In the genomic region with DNA sequence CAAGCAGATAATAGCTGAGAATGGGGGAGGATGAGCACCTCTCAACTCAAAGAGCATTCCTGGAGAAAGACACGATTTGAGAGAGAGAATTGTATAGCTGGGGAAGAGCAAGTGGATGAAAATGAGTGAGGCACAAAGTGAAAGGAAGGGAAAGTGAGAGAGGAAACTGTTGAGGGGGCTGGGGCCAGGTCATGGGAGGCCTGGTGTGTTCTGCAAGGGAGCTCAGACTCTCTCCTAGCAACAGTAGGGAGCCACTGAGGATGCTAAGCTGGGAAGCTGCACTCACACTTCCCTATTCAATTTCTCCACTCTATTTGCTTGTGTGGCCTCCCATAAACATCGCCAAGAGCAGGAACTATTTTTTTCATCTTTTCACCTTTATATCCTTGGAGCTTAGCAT, we compare ENCODE assay signal across 18 cellular contexts. TPM values are rescaled to one million over a fixed set of nuclear protein-coding genes. Genes with fewer than 3 reads are reported as not detected.
DNase-seq lines count a peak whose midpoint lies in the region; ATAC-seq, FAIRE-seq and TF ChIP-seq lines count a peak whose summit lies in the region.
"Had no signal": no experiment of that assay in that cellular context is flagged by ENCODE, and none has a peak within 500 bp of the region (broad histone marks: within the 10 kb centered on the region; RNA-seq: fewer than 3 reads in every experiment).

No MANE protein-coding gene starts in this region.

- no peaks in the 10 kb centered on the region for H3K4me1 Mint-ChIP-seq in activated B cell treated with CpG ODN at 0.5 μM for 24 hours

- CTCF ChIA-PET in HEK293 (lab: Yijun Ruan, JAX): interaction anchor here (1.1 to 1.9 kb wide), 3 partner anchors 28 to 82 kb away, joined by 4 to 7 read pairs (median 6); no protein-coding TSS in a partner anchor
- CTCF ChIA-PET in activated B cell treated with CpG ODN at 0.5 μM for 24 hours (lab: Charles Lee): no interaction called here

- no peak for FAIRE-seq in urothelium cell line (lab: Jason Lieb, UNC)
- FAIRE-seq: A204.1, D721Med had no signal

- no peak overlapping the region for H3K23ac ChIP-seq in mesenchymal stem cell (ENCODE audit: low read length in 2 of 2)

- peaks cover 9% of the 10 kb centered on the region for H3K27me3 Mint-ChIP-seq in activated B cell treated with CpG ODN at 0.5 μM for 24 hours

- H3K27ac Mint-ChIP-seq in activated B cell treated with CpG ODN at 0.5 μM for 24 hours: peak overlapping the region; percentile 2
- H3K27ac Mint-ChIP-seq: CD4-positive, alpha-beta T cell; H9 had no signal

- no peaks in the 10 kb centered on the region for H3K36me3 ChIP-seq in HEK293 (ENCODE audit: control insufficient read depth in 2 of 2, insufficient read depth in 1 of 2, low read length in 2 of 2)
- peaks cover 6 to 13% of the 10 kb centered on the region in 2 experiments for H3K36me3 ChIP-seq in mesenchymal stem cell (ENCODE audit: control insufficient read depth in 1 of 2, insufficient read depth in 2 of 2, low read depth in 1 of 2, low read length in 2 of 2)

- H3K27me3 ChIP-seq in mesenchymal stem cell (ENCODE audit: control insufficient read depth in 1 of 2, insufficient read depth in 1 of 2, low read length in 2 of 2): no peaks in the 10 kb centered on the region

- DNase-seq in activated B cell treated with CpG ODN at 0.5 μM for 24 hours (no peak), mesenchymal stem cell (no peak), urothelium cell line (ENCODE audit: low spot score) (peak; percentile 0), cortex of kidney (lab: John Stamatoyannopoulos, UW) (no peak), NCI-H146 treated with DMSO at 0.1 percent for 48 hours (lab: John Stamatoyannopoulos, UW; ENCODE audit: unreplicated experiment) (no peak)
- DNase-seq: ACHN; AML-193; Caco-2; CD4-positive, alpha-beta T cell; GDM1; GOT3; H9 had no signal

- no peak overlapping the region for H4K8ac ChIP-seq in mesenchymal stem cell (ENCODE audit: low read length)

- no peak overlapping the region for H2AFZ ChIP-seq in mesenchymal stem cell (ENCODE audit: low read depth, low read length)

- H3K18ac ChIP-seq in mesenchymal stem cell (ENCODE audit: low read depth in 1 of 2, low read length in 2 of 2): no peak overlapping the region

- no peak overlapping the region for H2BK12ac ChIP-seq in mesenchymal stem cell (ENCODE audit: low read length in 2 of 2)

- no peak overlapping the region for H3K14ac ChIP-seq in mesenchymal stem cell (ENCODE audit: low read length in 2 of 2)

- no peaks in the 10 kb centered on the region for H3K9me3 Mint-ChIP-seq in activated B cell treated with CpG ODN at 0.5 μM for 24 hours

- H3K4ac ChIP-seq in mesenchymal stem cell (ENCODE audit: low read depth in 1 of 2, low read length in 2 of 2): no peak overlapping the region

- no peak overlapping the region for H2AK5ac ChIP-seq in mesenchymal stem cell (ENCODE audit: low read length, severe bottlenecking)

- H2BK15ac ChIP-seq in mesenchymal stem cell (ENCODE audit: low read depth, poor library complexity, severe bottlenecking): no peak overlapping the region

- H3K36me3 Mint-ChIP-seq in activated B cell treated with CpG ODN at 0.5 μM for 24 hours (ENCODE audit: low read depth): no peaks in the 10 kb centered on the region

- H4K91ac ChIP-seq in mesenchymal stem cell (ENCODE audit: low read length): no peak overlapping the region

- H3K4me3 ChIP-seq in HEK293 (ENCODE audit: low read depth, low read length) (no peak overlapping the region), mesenchymal stem cell (ENCODE audit: insufficient read depth in 1 of 2, low read depth in 1 of 2, low read length in 2 of 2) (no peak overlapping the region)

- H3K9me3 ChIP-seq in HEK293 (ENCODE audit: control insufficient read depth, insufficient read depth, low read depth, low read length) (no peaks in the 10 kb centered on the region), mesenchymal stem cell (ENCODE audit: control insufficient read depth, low read length) (no peaks in the 10 kb centered on the region)
- H3K9me3 ChIP-seq: Caco-2 had no signal

- H3K27ac ChIP-seq in HEK293 (ENCODE audit: extremely low read depth, low read depth, low read length) (no peak overlapping the region), mesenchymal stem cell (ENCODE audit: low read length, poor library complexity, severe bottlenecking) (peak overlapping the region; percentile 30)
- H3K27ac ChIP-seq: C4-2B had no signal

- H3K4me1 ChIP-seq in HEK293 (ENCODE audit: control insufficient read depth, insufficient read depth, low read length) (no peaks in the 10 kb centered on the region), mesenchymal stem cell (ENCODE audit: control insufficient read depth, insufficient read depth, low read depth, low read length) (peaks cover 16% of the 10 kb centered on the region)

- 100% methylated on average over 2 of the region's 2 CpGs for whole genome bisulfite sequencing in mesenchymal stem cell

- POLR2A ChIA-PET in HEK293 (lab: Yijun Ruan, JAX) (interaction anchor here (0.9 kb wide), 1 partner anchor 15 kb away, joined by 4 read pairs; a partner anchor contains a TSS), activated B cell treated with CpG ODN at 0.5 μM for 24 hours (lab: Charles Lee) (no interaction called here)

- intact Hi-C loops in activated B cell treated with CpG ODN at 0.5 μM for 24 hours (cut with micrococcal nuclease): no loop called here

- H2BK120ac ChIP-seq in mesenchymal stem cell (ENCODE audit: low read depth, low read length): no peak overlapping the region

- H3K79me1 ChIP-seq in mesenchymal stem cell (replicated peaks; ENCODE audit: low read length, poor library complexity, severe bottlenecking): peaks cover 28% of the 10 kb centered on the region

- no peak overlapping the region for H3K4me2 ChIP-seq in mesenchymal stem cell (ENCODE audit: low read length, poor library complexity, severe bottlenecking)

- no peak overlapping the region for H3K9ac ChIP-seq in mesenchymal stem cell (ENCODE audit: low read length)

- TF ChIP-seq CTCF in HEK293 (tag by site-specific recombination; IDR thresholded peaks at IDR 0.05) (no peak), activated B cell treated with CpG ODN at 0.5 μM for 24 hours (IDR thresholded peaks at IDR 0.05) (no peak)

- no peak overlapping the region for H3K4me3 Mint-ChIP-seq in activated B cell treated with CpG ODN at 0.5 μM for 24 hours
- H3K4me3 Mint-ChIP-seq: CD4-positive, alpha-beta T cell; H9 had no signal

- ATAC-seq in activated B cell treated with CpG ODN at 0.5 μM for 24 hours (ENCODE audit: low read depth): no peak
- ATAC-seq in GM21515 (IDR thresholded peaks at IDR 0.05; ENCODE audit: unreplicated experiment): no peak

- no peak overlapping the region for H2BK5ac ChIP-seq in mesenchymal stem cell (ENCODE audit: low read depth, low read length, poor library complexity, severe bottlenecking)

TF ChIP-seq in HEK293, 187 proteins besides CTCF, POLR2A, EP300 and RAD21:
- TF ChIP-seq ZBTB8A (tag by site-specific recombination; IDR thresholded peaks at IDR 0.05): no peak
- TF ChIP-seq ZNF610 (tag by site-specific recombination; IDR thresholded peaks at IDR 0.05; ENCODE audit: borderline replicate concordance): no peak
- peak; percentile 69; the same call in 1 of the 2 replicates for TF ChIP-seq PRDM1 (tag by site-specific recombination; IDR thresholded peaks at IDR 0.05)

RNA-seq across cellular contexts. Expression of a gene that starts 14.8 kb away (rescaled TPM):
- not detected in 2 replicates for total RNA-seq in activated B cell treated with CpG ODN at 0.5 μM for 24 hours
- polyA plus RNA-seq in mesenchymal stem cell (2013, experiment 1 of 2): 27.8 TPM
- 27.9 TPM for polyA plus RNA-seq in mesenchymal stem cell (2013, experiment 2 of 2)
- total RNA-seq: CD4-positive, alpha-beta T cell; HT-29 had no signal
